34 cellular contexts compared by ENCODE assay signal in genomic region chr11:16180868-16181267, GRCh38.
"Had no signal": no experiment of that assay in that cellular context is flagged by ENCODE, and none has a peak within 500 bp of the region (broad histone marks: within the 10 kb centered on the region; RNA-seq: fewer than 3 reads in every experiment).

No MANE protein-coding gene starts in this region.

- H3K36me3 Mint-ChIP-seq: activated CD8-positive, alpha-beta memory T cell treated with anti-CD3 and anti-CD28 coated beads, Interleukin-2, amount 10 ng/mL, durations not matched to agents 7 days and 5 days; activated naive CD8-positive, alpha-beta T cell treated with anti-CD3 and anti-CD28 coated beads for 36 hours had no signal

- H3K27me3 Mint-ChIP-seq: activated CD4-positive, alpha-beta memory T cell treated with anti-CD3 and anti-CD28 coated beads, Interleukin-2, amount 10 ng/mL, durations not matched to agents 7 days and 5 days; activated CD8-positive, alpha-beta memory T cell treated with anti-CD3 and anti-CD28 coated beads, Interleukin-2, amount 10 ng/mL, durations not matched to agents 7 days and 5 days; activated naive CD8-positive, alpha-beta T cell treated with anti-CD3 and anti-CD28 coated beads for 36 hours; central memory CD8-positive, alpha-beta T cell had no signal

- H3K9me3 Mint-ChIP-seq: activated CD4-positive, alpha-beta memory T cell treated with anti-CD3 and anti-CD28 coated beads, Interleukin-2, amount 10 ng/mL, durations not matched to agents 7 days and 5 days; activated naive CD8-positive, alpha-beta T cell treated with anti-CD3 and anti-CD28 coated beads for 36 hours; central memory CD8-positive, alpha-beta T cell had no signal

- ATAC-seq: activated CD8-positive, alpha-beta memory T cell treated with anti-CD3 and anti-CD28 coated beads, Interleukin-2, amount 10 ng/mL, durations not matched to agents 7 days and 5 days; Panc1 had no signal

- H3K4me3 ChIP-seq: ascending aorta, cardiac muscle cell had no signal

- H3K27ac ChIP-seq: ascending aorta, cardiac muscle cell, VCaP had no signal

- H3K27me3 ChIP-seq: ascending aorta, cardiac muscle cell had no signal

- H3K27ac Mint-ChIP-seq: activated CD4-positive, alpha-beta memory T cell treated with anti-CD3 and anti-CD28 coated beads, Interleukin-2, amount 10 ng/mL, durations not matched to agents 7 days and 5 days; activated CD8-positive, alpha-beta memory T cell treated with anti-CD3 and anti-CD28 coated beads, Interleukin-2, amount 10 ng/mL, durations not matched to agents 7 days and 5 days; activated naive CD8-positive, alpha-beta T cell treated with anti-CD3 and anti-CD28 coated beads for 36 hours had no signal

- H3K4me1 Mint-ChIP-seq: activated CD4-positive, alpha-beta memory T cell treated with anti-CD3 and anti-CD28 coated beads, Interleukin-2, amount 10 ng/mL, durations not matched to agents 7 days and 5 days; activated CD8-positive, alpha-beta memory T cell treated with anti-CD3 and anti-CD28 coated beads, Interleukin-2, amount 10 ng/mL, durations not matched to agents 7 days and 5 days; activated naive CD8-positive, alpha-beta T cell treated with anti-CD3 and anti-CD28 coated beads for 36 hours; central memory CD8-positive, alpha-beta T cell had no signal

- H3K4me3 Mint-ChIP-seq: activated CD4-positive, alpha-beta memory T cell treated with anti-CD3 and anti-CD28 coated beads, Interleukin-2, amount 10 ng/mL, durations not matched to agents 7 days and 5 days; activated CD8-positive, alpha-beta memory T cell treated with anti-CD3 and anti-CD28 coated beads, Interleukin-2, amount 10 ng/mL, durations not matched to agents 7 days and 5 days; activated naive CD8-positive, alpha-beta T cell treated with anti-CD3 and anti-CD28 coated beads for 36 hours; central memory CD8-positive, alpha-beta T cell had no signal

- H3K36me3 ChIP-seq: ascending aorta, cardiac muscle cell had no signal

- H3K9me3 ChIP-seq: ascending aorta had no signal

- H3K4me1 ChIP-seq: ascending aorta had no signal

- DNase-seq: activated CD4-positive, alpha-beta memory T cell treated with anti-CD3 and anti-CD28 coated beads, Interleukin-2, amount 10 ng/mL, durations not matched to agents 7 days and 5 days; activated CD4-positive, alpha-beta T cell treated with anti-CD3 and anti-CD28 coated beads for 1 hour; activated CD4-positive, alpha-beta T cell treated with anti-CD3 and anti-CD28 coated beads for 48 hours; activated CD4-positive, CD25-positive, alpha-beta regulatory T cell; activated CD8-positive, alpha-beta memory T cell treated with anti-CD3 and anti-CD28 coated beads for 24 hours; activated CD8-positive, alpha-beta memory T cell treated with anti-CD3 and anti-CD28 coated beads, Interleukin-2, amount 10 ng/mL, durations not matched to agents 7 days and 5 days; activated CD8-positive, alpha-beta memory T cell treated with anti-CD3 and anti-CD28 coated beads, Interleukin-2, amount 50 U/mL, for 48 hours; activated effector memory CD4-positive, alpha-beta T cell treated with Interleukin-2 at 50 U/mL for 16 hours; activated naive CD4-positive, alpha-beta T cell treated with anti-CD3 and anti-CD28 coated beads, Interleukin-2, amount 50 U/mL, for 16 hours; activated naive CD8-positive, alpha-beta T cell treated with anti-CD3 and anti-CD28 coated beads for 36 hours; activated T-cell treated with anti-CD3 and anti-CD28 coated beads, Interleukin-2, amount 50 U/mL, for 48 hours; amygdala; Karpas-422; KBM-7; NCI-H1105; NCI-H1436; NCI-H1694; NCI-H1930; NCI-H2081 treated with DMSO at 0.1 percent for 48 hours; NCI-H226; NCI-H446 treated with DMSO at 0.1 percent for 48 hours; NCI-H524; NCI-H69; RPMI8226; SIG-M5; SW 1271; T-helper 1 cell; T-helper 2 cell; T-helper 9 cell had no signal
